Comparison of ENCODE assay signal across 1 cellular context in genomic region chr22:37267661-37268413, GRCh38.
TF ChIP-seq lines count a peak whose summit lies in the region.

No MANE protein-coding gene starts in this region.

TF ChIP-seq in liver, 16 proteins besides CTCF, POLR2A, EP300 and RAD21 (continued from another document):
- TF ChIP-seq GABPA (IDR thresholded peaks at IDR 0.05 in 1 of 2, conservative IDR thresholded peaks at IDR 0.05 in 1 of 2) (no peak), FOXA1 (IDR thresholded peaks at IDR 0.05) (no peak), FOXA2 (IDR thresholded peaks at IDR 0.05) (no peak), JUND (IDR thresholded peaks at IDR 0.05) (no peak), YY1 (IDR thresholded peaks at IDR 0.05) (no peak), RXRA (IDR thresholded peaks at IDR 0.05) (no peak), HNF4A (conservative IDR thresholded peaks at IDR 0.05) (no peak), SP1 (IDR thresholded peaks at IDR 0.05) (no peak), NR2F2 (IDR thresholded peaks at IDR 0.05) (no peak), EGR1 (IDR thresholded peaks at IDR 0.05; ENCODE audit: low read depth in 2 of 2) (no peak)
- TF ChIP-seq, protein P1, sequence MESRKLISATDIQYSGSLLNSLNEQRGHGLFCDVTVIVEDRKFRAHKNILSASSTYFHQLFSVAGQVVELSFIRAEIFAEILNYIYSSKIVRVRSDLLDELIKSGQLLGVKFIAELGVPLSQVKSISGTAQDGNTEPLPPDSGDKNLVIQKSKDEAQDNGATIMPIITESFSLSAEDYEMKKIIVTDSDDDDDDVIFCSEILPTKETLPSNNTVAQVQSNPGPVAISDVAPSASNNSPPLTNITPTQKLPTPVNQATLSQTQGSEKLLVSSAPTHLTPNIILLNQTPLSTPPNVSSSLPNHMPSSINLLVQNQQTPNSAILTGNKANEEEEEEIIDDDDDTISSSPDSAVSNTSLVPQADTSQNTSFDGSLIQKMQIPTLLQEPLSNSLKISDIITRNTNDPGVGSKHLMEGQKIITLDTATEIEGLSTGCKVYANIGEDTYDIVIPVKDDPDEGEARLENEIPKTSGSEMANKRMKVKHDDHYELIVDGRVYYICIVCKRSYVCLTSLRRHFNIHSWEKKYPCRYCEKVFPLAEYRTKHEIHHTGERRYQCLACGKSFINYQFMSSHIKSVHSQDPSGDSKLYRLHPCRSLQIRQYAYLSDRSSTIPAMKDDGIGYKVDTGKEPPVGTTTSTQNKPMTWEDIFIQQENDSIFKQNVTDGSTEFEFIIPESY (IDR thresholded peaks at IDR 0.05) = no peak
- TF ChIP-seq, protein P2, sequence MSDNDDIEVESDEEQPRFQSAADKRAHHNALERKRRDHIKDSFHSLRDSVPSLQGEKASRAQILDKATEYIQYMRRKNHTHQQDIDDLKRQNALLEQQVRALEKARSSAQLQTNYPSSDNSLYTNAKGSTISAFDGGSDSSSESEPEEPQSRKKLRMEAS (IDR thresholded peaks at IDR 0.05) = no peak
- TF ChIP-seq, protein P3, sequence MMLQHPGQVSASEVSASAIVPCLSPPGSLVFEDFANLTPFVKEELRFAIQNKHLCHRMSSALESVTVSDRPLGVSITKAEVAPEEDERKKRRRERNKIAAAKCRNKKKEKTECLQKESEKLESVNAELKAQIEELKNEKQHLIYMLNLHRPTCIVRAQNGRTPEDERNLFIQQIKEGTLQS (IDR thresholded peaks at IDR 0.05) = no peak
TF ChIP-seq in liver: peak in this region for 0.
